Comparison of ENCODE assay signal across 16 cellular contexts in the genomic region with DNA sequence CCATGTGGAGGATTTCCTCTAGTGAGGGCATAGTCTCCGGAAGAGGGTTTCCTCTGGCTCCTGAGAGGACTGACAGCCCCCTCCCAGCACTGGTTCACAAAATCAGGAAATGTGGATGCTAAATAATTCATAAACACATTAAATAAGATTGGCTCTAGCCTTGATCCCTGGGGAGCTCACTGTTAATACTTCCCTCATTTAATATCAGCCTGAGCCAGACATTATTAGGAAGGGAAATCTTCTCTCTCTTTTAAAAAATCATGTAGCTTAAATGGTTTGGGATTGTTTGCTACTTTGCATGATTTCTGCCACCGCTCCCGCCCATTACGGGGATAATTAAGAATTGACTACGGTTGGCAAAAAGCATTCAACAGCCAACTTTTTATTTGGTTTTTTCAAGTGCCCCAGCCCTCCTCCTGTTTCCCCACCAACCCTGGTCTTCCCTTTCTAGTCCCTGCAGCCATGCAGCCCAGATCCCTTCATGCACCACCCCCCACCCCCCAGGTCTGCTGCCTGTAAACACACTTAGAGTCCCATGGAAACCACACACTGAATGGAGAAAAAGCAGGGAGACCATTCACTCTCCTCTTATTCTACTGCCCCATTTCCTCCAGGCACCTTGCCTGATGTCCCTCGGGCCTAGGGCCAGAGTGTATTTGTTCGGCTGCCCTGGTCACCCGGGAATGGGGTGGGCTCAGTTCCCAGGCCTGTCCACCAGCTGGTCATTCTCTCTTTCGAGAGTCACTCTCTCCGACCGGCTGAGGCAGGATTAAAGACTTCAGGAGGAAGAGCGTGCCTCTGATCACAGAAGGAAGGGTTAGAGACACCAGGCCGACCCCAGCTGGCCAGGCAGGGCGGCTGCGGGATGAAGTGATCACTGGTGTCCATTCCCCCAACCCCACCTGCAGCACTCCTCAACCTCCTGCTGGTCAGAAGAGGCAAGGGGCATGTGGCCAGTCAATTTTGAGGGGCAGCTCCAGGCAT. TPM values are rescaled to one million over a fixed set of nuclear protein-coding genes. Genes with fewer than 3 reads are reported as not detected.
A peak's percentile ranks its signal among the peaks of the same experiment; 100 is the strongest.
DNase-seq lines count a peak whose midpoint lies in the region; ATAC-seq and TF ChIP-seq lines count a peak whose summit lies in the region.
"Had no signal": no experiment of that assay in that cellular context is flagged by ENCODE, and none has a peak within 500 bp of the region (broad histone marks: within the 10 kb centered on the region; RNA-seq: fewer than 3 reads in every experiment).

No MANE protein-coding gene starts in this region.

- H3K4me1 Mint-ChIP-seq in Caco-2 (ENCODE audit: low read depth, unreplicated experiment): no peaks in the 10 kb centered on the region
- peaks cover 22% of the 10 kb centered on the region for H3K4me1 Mint-ChIP-seq in endothelial cell (ENCODE audit: unreplicated experiment)
- H3K4me1 Mint-ChIP-seq in nephron: peaks cover 65% of the 10 kb centered on the region
- H3K4me1 Mint-ChIP-seq in activated T-helper 17 cell treated with anti-CD3 and anti-CD28 coated beads, Interleukin-2, amount 50 U/mL, for 72 hours: no peaks in the 10 kb centered on the region

- no TSS peak for BruUV-seq in Caco-2 (replicated peaks; lab: Mats Ljungman, UMichigan)

- H3K27ac Mint-ChIP-seq in Caco-2 (ENCODE audit: unreplicated experiment): no peak overlapping the region
- H3K27ac Mint-ChIP-seq in endothelial cell (ENCODE audit: unreplicated experiment): no peak overlapping the region
- peak overlapping the region; percentile 9 to 82 (median 79) for H3K27ac Mint-ChIP-seq in nephron
- no peak overlapping the region for H3K27ac Mint-ChIP-seq in activated T-helper 17 cell treated with anti-CD3 and anti-CD28 coated beads, Interleukin-2, amount 50 U/mL, for 72 hours
- H3K27ac Mint-ChIP-seq: activated B cell treated with CpG ODN at 0.5 μM for 24 hours; activated T-cell treated with anti-CD3 and anti-CD28 coated beads, Interleukin-2, amount 50 U/mL, for 24 hours had no signal

- H3K4me3 ChIP-seq in Caco-2 (ENCODE audit: low read depth, low read length): no peak overlapping the region
- H3K4me3 ChIP-seq: breast epithelium, lung, right lobe of liver had no signal

- intact Hi-C loops in Caco-2 (cut with micrococcal nuclease; ENCODE audit: unreplicated experiment): loop anchor here (2.0 kb wide), 1 partner anchor 40 kb away; no protein-coding TSS in a partner anchor

- ATAC-seq in activated T-helper 17 cell treated with anti-CD3 and anti-CD28 coated beads, Interleukin-2, amount 50 U/mL, for 72 hours (replicated peaks): no peak

- DNase-seq in Caco-2 (peak; percentile 41 to 50), NCI-H2029 treated with DMSO at 0.1 percent for 48 hours (lab: John Stamatoyannopoulos, UW) (peak; percentile 4), endothelial cell (ENCODE audit: low spot score) (peak; percentile 16), GM13976 (ENCODE audit: low spot score) (no peak), COLO668 (lab: John Stamatoyannopoulos, UW; ENCODE audit: unreplicated experiment) (no peak), T1000 (lab: John Stamatoyannopoulos, UW) (no peak)
- DNase-seq: activated B cell treated with CpG ODN at 0.5 μM for 24 hours; activated T-cell treated with anti-CD3 and anti-CD28 coated beads, Interleukin-2, amount 50 U/mL, for 24 hours; NCI-H1694 treated with DMSO at 0.1 percent for 48 hours; right lobe of liver; trophoblast cell had no signal

- POLR2A ChIA-PET in Caco-2 (lab: Charles Lee): no interaction called here

- H3K36me3 Mint-ChIP-seq in Caco-2 (ENCODE audit: insufficient read depth, unreplicated experiment): no peaks in the 10 kb centered on the region
- H3K36me3 Mint-ChIP-seq in endothelial cell (ENCODE audit: low read depth, unreplicated experiment): no peaks in the 10 kb centered on the region
- no peaks in the 10 kb centered on the region for H3K36me3 Mint-ChIP-seq in nephron (ENCODE audit: low read depth)
- H3K36me3 Mint-ChIP-seq in activated T-helper 17 cell treated with anti-CD3 and anti-CD28 coated beads, Interleukin-2, amount 50 U/mL, for 72 hours (ENCODE audit: low read depth): no peaks in the 10 kb centered on the region

- H3K36me3 ChIP-seq in Caco-2 (ENCODE audit: control insufficient read depth, insufficient read depth, low read length): no peaks in the 10 kb centered on the region
- H3K36me3 ChIP-seq: breast epithelium, right lobe of liver had no signal

- no peaks in the 10 kb centered on the region for H3K27me3 ChIP-seq in Caco-2 (replicated peaks; ENCODE audit: control insufficient read depth, insufficient read depth, low read length)
- H3K27me3 ChIP-seq: right lobe of liver had no signal

- H3K27me3 Mint-ChIP-seq in Caco-2 (ENCODE audit: insufficient read depth, unreplicated experiment): no peaks in the 10 kb centered on the region
- peaks cover 6% of the 10 kb centered on the region for H3K27me3 Mint-ChIP-seq in endothelial cell (ENCODE audit: unreplicated experiment)
- H3K27me3 Mint-ChIP-seq in nephron (ENCODE audit: low read depth): peaks cover 10% of the 10 kb centered on the region
- peaks cover 20% of the 10 kb centered on the region for H3K27me3 Mint-ChIP-seq in activated T-helper 17 cell treated with anti-CD3 and anti-CD28 coated beads, Interleukin-2, amount 50 U/mL, for 72 hours

- H3K4me3 Mint-ChIP-seq in Caco-2 (ENCODE audit: unreplicated experiment): no peak overlapping the region
- no peak overlapping the region for H3K4me3 Mint-ChIP-seq in endothelial cell (ENCODE audit: unreplicated experiment)
- H3K4me3 Mint-ChIP-seq in nephron: peak overlapping the region in 1 of 3 experiments; percentile 18
- H3K4me3 Mint-ChIP-seq in activated T-helper 17 cell treated with anti-CD3 and anti-CD28 coated beads, Interleukin-2, amount 50 U/mL, for 72 hours: no peak overlapping the region
- H3K4me3 Mint-ChIP-seq: activated B cell treated with CpG ODN at 0.5 μM for 24 hours; activated T-cell treated with anti-CD3 and anti-CD28 coated beads, Interleukin-2, amount 50 U/mL, for 24 hours had no signal

- in situ Hi-C loops in GM13976 (cut with MboI; ENCODE audit: low sequenced_read_pairs, unreplicated experiment): no loop called here

- H3K9me3 Mint-ChIP-seq in Caco-2 (ENCODE audit: unreplicated experiment): no peaks in the 10 kb centered on the region
- H3K9me3 Mint-ChIP-seq in endothelial cell (ENCODE audit: unreplicated experiment): no peaks in the 10 kb centered on the region
- H3K9me3 Mint-ChIP-seq in nephron: no peaks in the 10 kb centered on the region
- no peaks in the 10 kb centered on the region for H3K9me3 Mint-ChIP-seq in activated T-helper 17 cell treated with anti-CD3 and anti-CD28 coated beads, Interleukin-2, amount 50 U/mL, for 72 hours
- H3K9me3 Mint-ChIP-seq: activated B cell treated with CpG ODN at 0.5 μM for 24 hours; activated T-cell treated with anti-CD3 and anti-CD28 coated beads, Interleukin-2, amount 50 U/mL, for 24 hours had no signal

- CTCF ChIA-PET in Caco-2 (lab: Charles Lee): interaction anchor here (1.1 to 1.2 kb wide), 2 partner anchors 227 to 276 kb away, joined by 3 to 4 read pairs; no protein-coding TSS in a partner anchor

- H3K9me3 ChIP-seq in Caco-2: no peaks in the 10 kb centered on the region
- H3K9me3 ChIP-seq: breast epithelium, right lobe of liver had no signal

- TF ChIP-seq CTCF in Caco-2 (IDR thresholded peaks at IDR 0.05; ENCODE audit: insufficient read depth in 1 of 2, low read depth in 1 of 2, low read length in 1 of 2, severe bottlenecking in 1 of 2, unreplicated experiment in 1 of 2) (peak; percentile 30 to 34), endothelial cell (IDR thresholded peaks at IDR 0.05; ENCODE audit: unreplicated experiment) (no peak), nephron (IDR thresholded peaks at IDR 0.05; ENCODE audit: unreplicated experiment in 3 of 3) (no peak), GM13976 (IDR thresholded peaks at IDR 0.05; ENCODE audit: borderline replicate concordance, control extremely low read depth, extremely low read depth, insufficient read depth, missing control alignments) (no peak)

- peaks cover 4% of the 10 kb centered on the region; the same call in 1 of the 2 replicates for H3K4me1 ChIP-seq in Caco-2
- H3K4me1 ChIP-seq: breast epithelium had no signal

RNA-seq across cellular contexts. Expression of a gene that starts 45.1 kb away (rescaled TPM):
- total RNA-seq in Caco-2 (2022) (0.84 and 1.0 TPM in 2 replicates), endothelial cell (ENCODE audit: unreplicated experiment) (1.1 TPM)
- total RNA-seq in activated T-helper 17 cell treated with anti-CD3 and anti-CD28 coated beads, Interleukin-2, amount 50 U/mL, for 72 hours: under 1 TPM in 1 of 2 donors, not detected in 1; 0.40 TPM
- total RNA-seq: fibroblast of lung had no signal

Comparison
In these comparisons a context has a peak if more than half of its experiments do, and no peak if none do; other contexts are left out.
1. DNase-seq: peak in Caco-2 (2 of 2), NCI-H2029 treated with DMSO at 0.1 percent for 48 hours (single experiment) and endothelial cell (single experiment); none in GM13976 (single experiment), COLO668 (single experiment) and T1000 (single experiment).
2. H3K27ac Mint-ChIP-seq: peak in nephron (3 of 3); none in Caco-2 (single experiment), endothelial cell (single experiment) and activated T-helper 17 cell treated with anti-CD3 and anti-CD28 coated beads, Interleukin-2, amount 50 U/mL, for 72 hours (single experiment).
3. CTCF ChIP-seq: peak in Caco-2 (2 of 2); none in endothelial cell (single experiment), nephron (0 of 3) and GM13976 (single experiment).